ENCODE assay signal across 8 cellular contexts in genomic region chr7:157139142-157140117, GRCh38. TPM values are rescaled to one million over a fixed set of nuclear protein-coding genes. Genes with fewer than 3 reads are reported as not detected.
DNase-seq lines count a peak whose midpoint lies in the region; FAIRE-seq and TF ChIP-seq lines count a peak whose summit lies in the region.

No MANE protein-coding gene starts in this region.

- H3K27me3 ChIP-seq in rectal smooth muscle tissue (ENCODE audit: control insufficient read depth, insufficient read depth, low read length) = no peaks in the 10 kb centered on the region

- H3K4me1 ChIP-seq in rectal smooth muscle tissue (ENCODE audit: control insufficient read depth, insufficient read depth, low read length) = peaks cover 17% of the 10 kb centered on the region

- DNase-seq in GM12891 (ENCODE audit: insufficient read length, low spot score) (no peak), HFFc6 (peak; percentile 10), NCI-H69 (lab: John Stamatoyannopoulos, UW) (peak; percentile 86), head of caudate nucleus (peak in 34 of 42 donors; percentile 1 to 61 (median 34)), NCI-H510A (lab: John Stamatoyannopoulos, UW) (no peak), NCI-H2029 treated with DMSO at 0.1 percent for 48 hours (lab: John Stamatoyannopoulos, UW) (no peak)
- DNase-seq in activated gamma-delta T cell treated with anti-CD3 and anti-CD28 coated beads, Interleukin-2, amount 50 U/mL, for 16 hours (ENCODE audit: low read depth) = peak; percentile 42

- TF ChIP-seq CTCF in HFFc6 (IDR thresholded peaks at IDR 0.05) = no peak

- intact Hi-C loops in head of caudate nucleus (cut with DNase I) = loop anchor here (5.0 to 10.0 kb wide), 3 partner anchors 185 to 245 kb away; partner anchors contain the start of genes DNAJB6 and LMBR1

- peak overlapping the region; percentile 50 for H3K27ac Mint-ChIP-seq in HFFc6

- peak overlapping the region; percentile 64 for H3K4me3 ChIP-seq in rectal smooth muscle tissue (ENCODE audit: low read length)

- peak overlapping the region; percentile 79 for H3K27ac ChIP-seq in rectal smooth muscle tissue (ENCODE audit: low read depth, low read length)

- H3K4me3 Mint-ChIP-seq in HFFc6 = peak overlapping the region; percentile 89

- H3K4me1 Mint-ChIP-seq in HFFc6 (ENCODE audit: low read depth) = peaks cover 50% of the 10 kb centered on the region

- H3K36me3 Mint-ChIP-seq in HFFc6 (ENCODE audit: low read depth) = peaks cover 29% of the 10 kb centered on the region

- peak overlapping the region; percentile 80 for H3K9ac ChIP-seq in rectal smooth muscle tissue (ENCODE audit: low read length)

- TF ChIP-seq POLR2A in GM12891 (IDR thresholded peaks at IDR 0.05; ENCODE audit: low read depth, low read length) = no peak

- peak; percentile 69 for FAIRE-seq in GM12891 (lab: Jason Lieb, UNC)

- no peaks in the 10 kb centered on the region for H3K36me3 ChIP-seq in rectal smooth muscle tissue (ENCODE audit: control insufficient read depth, insufficient read depth, low read length)

- no peaks in the 10 kb centered on the region for H3K9me3 Mint-ChIP-seq in HFFc6

- H3K27me3 Mint-ChIP-seq in HFFc6 (ENCODE audit: insufficient read depth) = peaks cover 3% of the 10 kb centered on the region

TF ChIP-seq in GM12891, 5 proteins besides CTCF, POLR2A, EP300 and RAD21:
- no peak for TF ChIP-seq PAX5 (IDR thresholded peaks at IDR 0.05; ENCODE audit: insufficient read depth, low read length, severe bottlenecking)

RNA-seq across cellular contexts. Expression of gene UBE3C, which starts 0.7 kb away (rescaled TPM):
- polyA plus RNA-seq in GM12891 (2012; ENCODE audit: low read depth, missing spikeins) = 24.6 TPM
- 10 to 100 TPM; 64.2 to 80.1 (median 73.1) TPM for total RNA-seq in HFFc6 (2021; fragmentation: NEBNext Ultra II Directional; extraction: Animal tissue kit (Norgen Biotek cat#: 25700))

Comparison
In these comparisons a context has a peak if more than half of its experiments do, and no peak if none do; other contexts are left out.
1. DNase-seq: peak in HFFc6 (single experiment), NCI-H69 (single experiment), activated gamma-delta T cell treated with anti-CD3 and anti-CD28 coated beads, Interleukin-2, amount 50 U/mL, for 16 hours (single experiment) and head of caudate nucleus (34 of 42); none in GM12891 (single experiment), NCI-H510A (single experiment) and NCI-H2029 treated with DMSO at 0.1 percent for 48 hours (single experiment).